ENCODE assay signal across 13 cellular contexts in the genomic region with DNA sequence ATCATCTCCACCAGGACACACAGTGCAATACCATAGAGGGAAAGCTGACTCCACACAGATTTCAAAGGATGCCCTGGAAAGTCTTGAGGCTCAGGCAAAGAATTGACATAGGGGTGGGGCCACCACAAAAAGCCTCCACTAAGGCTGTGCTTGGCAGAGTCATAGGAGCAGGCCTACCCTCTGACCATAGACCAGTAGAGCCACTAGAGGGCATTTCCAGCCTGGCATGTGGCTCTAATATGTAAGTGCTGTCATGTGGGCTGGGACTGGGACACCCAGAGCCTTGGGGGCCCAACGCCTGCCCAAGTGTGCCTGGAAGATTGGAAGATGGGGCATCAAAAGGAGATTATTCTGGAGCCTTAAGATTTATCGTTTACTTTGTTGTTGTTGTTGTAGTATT.
DNase-seq lines count a peak whose midpoint lies in the region; ATAC-seq, FAIRE-seq and TF ChIP-seq lines count a peak whose summit lies in the region.
"Had no signal": no experiment of that assay in that cellular context is flagged by ENCODE, and none has a peak within 500 bp of the region (broad histone marks: within the 10 kb centered on the region; RNA-seq: fewer than 3 reads in every experiment).

No MANE protein-coding gene starts in this region.

- no peaks in the 10 kb centered on the region for H3K9me1 ChIP-seq in keratinocyte (ENCODE audit: control insufficient read depth, extremely low read depth, insufficient read depth, low read length)

- DNase-seq in D341Med (ENCODE audit: low spot score) (peak; percentile 14), HS-27A (ENCODE audit: low read depth) (peak; percentile 61), keratinocyte (ENCODE audit: low read depth, low spot score) (no peak), NCI-H1092 treated with DMSO at 0.1 percent for 48 hours (lab: John Stamatoyannopoulos, UW) (no peak), esophagus squamous epithelium (lab: John Stamatoyannopoulos, UW) (no peak)
- no peak for DNase-seq in activated naive CD4-positive, alpha-beta T cell treated with anti-CD3 and anti-CD28 coated beads, Interleukin-2, amount 10 ng/mL, durations not matched to agents 7 days and 5 days
- DNase-seq: activated CD8-positive, alpha-beta T cell treated with anti-CD3 and anti-CD28 coated beads for 36 hours; GOT3; kidney; NCI-H1930 had no signal

- no peak overlapping the region for H3K9ac ChIP-seq in keratinocyte (ENCODE audit: control insufficient read depth, extremely low read depth, insufficient read depth, low read length)

- no peak overlapping the region for H3K4me3 Mint-ChIP-seq in activated naive CD4-positive, alpha-beta T cell treated with anti-CD3 and anti-CD28 coated beads, Interleukin-2, amount 10 ng/mL, durations not matched to agents 7 days and 5 days
- H3K4me3 Mint-ChIP-seq: activated CD8-positive, alpha-beta T cell treated with anti-CD3 and anti-CD28 coated beads for 36 hours had no signal

- peak; percentile 81 for ATAC-seq in SK-N-SH treated with all-trans-retinoic acid at 6 μM for 48 hours
- ATAC-seq in GM21576 (IDR thresholded peaks at IDR 0.05; ENCODE audit: unreplicated experiment) = no peak
- ATAC-seq: activated CD8-positive, alpha-beta T cell treated with anti-CD3 and anti-CD28 coated beads for 36 hours had no signal

- intact Hi-C loops in esophagus squamous epithelium (cut with DNase I) = no loop called here

- no peak overlapping the region for H3K27ac Mint-ChIP-seq in activated naive CD4-positive, alpha-beta T cell treated with anti-CD3 and anti-CD28 coated beads, Interleukin-2, amount 10 ng/mL, durations not matched to agents 7 days and 5 days
- H3K27ac Mint-ChIP-seq: activated CD8-positive, alpha-beta T cell treated with anti-CD3 and anti-CD28 coated beads for 36 hours had no signal

- no peak for FAIRE-seq in keratinocyte (lab: Jason Lieb, UNC)
- FAIRE-seq: kidney had no signal

- H3K79me2 ChIP-seq in keratinocyte (ENCODE audit: control insufficient read depth, insufficient read depth, low read length) = no peaks in the 10 kb centered on the region

- no peak overlapping the region for H3K27ac ChIP-seq in keratinocyte (ENCODE audit: control insufficient read depth, insufficient read depth, low read length)
- no peak overlapping the region for H3K27ac ChIP-seq in esophagus squamous epithelium
- H3K27ac ChIP-seq: upper lobe of left lung had no signal

- H3K9me3 ChIP-seq in keratinocyte (ENCODE audit: control insufficient read depth, low read depth, low read length) = no peaks in the 10 kb centered on the region
- no peaks in the 10 kb centered on the region for H3K9me3 ChIP-seq in esophagus squamous epithelium
- H3K9me3 ChIP-seq: upper lobe of left lung had no signal

- H4K20me1 ChIP-seq in keratinocyte (ENCODE audit: control insufficient read depth, extremely low read depth, insufficient read depth, low read length) = no peaks in the 10 kb centered on the region

- H3K27me3 ChIP-seq in keratinocyte (ENCODE audit: control insufficient read depth, extremely low read depth, insufficient read depth, low read length) (no peaks in the 10 kb centered on the region), esophagus squamous epithelium (no peaks in the 10 kb centered on the region)
- H3K27me3 ChIP-seq: upper lobe of left lung had no signal

- no peak for TF ChIP-seq POLR2A in esophagus squamous epithelium (IDR thresholded peaks at IDR 0.05)

- no peaks in the 10 kb centered on the region for H3K4me1 ChIP-seq in keratinocyte (ENCODE audit: control insufficient read depth, extremely low read depth, insufficient read depth, low read length)
- no peaks in the 10 kb centered on the region for H3K4me1 ChIP-seq in esophagus squamous epithelium
- H3K4me1 ChIP-seq: upper lobe of left lung had no signal

- WGBS in esophagus squamous epithelium, 2 donors = 73 to 79% methylated on average over 2 of the region's 2 CpGs

- CTCF ChIA-PET in activated naive CD4-positive, alpha-beta T cell treated with anti-CD3 and anti-CD28 coated beads, Interleukin-2, amount 10 ng/mL, durations not matched to agents 7 days and 5 days (lab: Charles Lee) = no interaction called here

- H3K36me3 ChIP-seq in keratinocyte (ENCODE audit: control insufficient read depth in 2 of 2, extremely low read depth in 1 of 2, insufficient read depth in 2 of 2, low read length in 2 of 2) (no peaks in the 10 kb centered on the region), esophagus squamous epithelium (no peaks in the 10 kb centered on the region)
- H3K36me3 ChIP-seq: upper lobe of left lung had no signal

- H3K4me3 ChIP-seq in keratinocyte (ENCODE audit: control insufficient read depth in 2 of 3, extremely low read depth in 1 of 3, insufficient read depth in 2 of 3, low read depth in 1 of 3, low read length in 3 of 3) (no peak overlapping the region), esophagus squamous epithelium (no peak overlapping the region)
- H3K4me3 ChIP-seq: upper lobe of left lung had no signal

- no peaks in the 10 kb centered on the region for H3K36me3 Mint-ChIP-seq in activated naive CD4-positive, alpha-beta T cell treated with anti-CD3 and anti-CD28 coated beads, Interleukin-2, amount 10 ng/mL, durations not matched to agents 7 days and 5 days

- no peak overlapping the region for H3K4me2 ChIP-seq in keratinocyte (ENCODE audit: control insufficient read depth, extremely low read depth, insufficient read depth, low read depth, low read length)

- no peaks in the 10 kb centered on the region for H3K4me1 Mint-ChIP-seq in activated naive CD4-positive, alpha-beta T cell treated with anti-CD3 and anti-CD28 coated beads, Interleukin-2, amount 10 ng/mL, durations not matched to agents 7 days and 5 days

- no peaks in the 10 kb centered on the region for H3K27me3 Mint-ChIP-seq in activated naive CD4-positive, alpha-beta T cell treated with anti-CD3 and anti-CD28 coated beads, Interleukin-2, amount 10 ng/mL, durations not matched to agents 7 days and 5 days
- H3K27me3 Mint-ChIP-seq: activated CD8-positive, alpha-beta T cell treated with anti-CD3 and anti-CD28 coated beads for 36 hours had no signal

- peak in 2 of 3 experiments; percentile 36 to 52 for TF ChIP-seq CTCF in keratinocyte (optimal IDR thresholded peaks at IDR 0.05 in 1 of 3, IDR thresholded peaks at IDR 0.05 in 1 of 3, conservative IDR thresholded peaks at IDR 0.05 in 1 of 3; ENCODE audit: extremely low read depth in 1 of 3, insufficient read depth in 2 of 3, low read length in 3 of 3)
- no peak for TF ChIP-seq CTCF in esophagus squamous epithelium (IDR thresholded peaks at IDR 0.05)

- dilution Hi-C loops in keratinocyte (cut with MboI; ENCODE audit: extremely low pct_ligation_motif_present, low sequenced_read_pairs) = no loop called here

- peaks cover 6% of the 10 kb centered on the region for H3K9me3 Mint-ChIP-seq in activated naive CD4-positive, alpha-beta T cell treated with anti-CD3 and anti-CD28 coated beads, Interleukin-2, amount 10 ng/mL, durations not matched to agents 7 days and 5 days

- no peak overlapping the region for H2AFZ ChIP-seq in keratinocyte (ENCODE audit: control insufficient read depth, low read length)

TF ChIP-seq in SK-N-SH treated with all-trans-retinoic acid at 6 μM for 48 hours, 23 proteins besides CTCF, POLR2A, EP300 and RAD21 (continues in another document):
- TF ChIP-seq ESRRG (CRISPR knock-in tag; IDR thresholded peaks at IDR 0.05) (no peak), PPARA (CRISPR knock-in tag; IDR thresholded peaks at IDR 0.05; ENCODE audit: borderline replicate concordance) (no peak), SNAI2 (CRISPR knock-in tag; IDR thresholded peaks at IDR 0.05) (no peak), ISL1 (CRISPR knock-in tag; IDR thresholded peaks at IDR 0.05) (no peak), POU6F1 (CRISPR knock-in tag; IDR thresholded peaks at IDR 0.05; ENCODE audit: borderline replicate concordance, low read depth) (no peak), ZNF70 (CRISPR knock-in tag; IDR thresholded peaks at IDR 0.05) (no peak), TOX (CRISPR knock-in tag; IDR thresholded peaks at IDR 0.05; ENCODE audit: borderline replicate concordance) (no peak), TCF4 (CRISPR knock-in tag; IDR thresholded peaks at IDR 0.05; ENCODE audit: borderline replicate concordance) (no peak), ZFP30 (CRISPR knock-in tag; IDR thresholded peaks at IDR 0.05) (no peak), ZFP3 (CRISPR knock-in tag; IDR thresholded peaks at IDR 0.05) (no peak), ZNF565 (CRISPR knock-in tag; conservative IDR thresholded peaks at IDR 0.05; ENCODE audit: low read depth) (no peak)
- TF ChIP-seq, protein P1, sequence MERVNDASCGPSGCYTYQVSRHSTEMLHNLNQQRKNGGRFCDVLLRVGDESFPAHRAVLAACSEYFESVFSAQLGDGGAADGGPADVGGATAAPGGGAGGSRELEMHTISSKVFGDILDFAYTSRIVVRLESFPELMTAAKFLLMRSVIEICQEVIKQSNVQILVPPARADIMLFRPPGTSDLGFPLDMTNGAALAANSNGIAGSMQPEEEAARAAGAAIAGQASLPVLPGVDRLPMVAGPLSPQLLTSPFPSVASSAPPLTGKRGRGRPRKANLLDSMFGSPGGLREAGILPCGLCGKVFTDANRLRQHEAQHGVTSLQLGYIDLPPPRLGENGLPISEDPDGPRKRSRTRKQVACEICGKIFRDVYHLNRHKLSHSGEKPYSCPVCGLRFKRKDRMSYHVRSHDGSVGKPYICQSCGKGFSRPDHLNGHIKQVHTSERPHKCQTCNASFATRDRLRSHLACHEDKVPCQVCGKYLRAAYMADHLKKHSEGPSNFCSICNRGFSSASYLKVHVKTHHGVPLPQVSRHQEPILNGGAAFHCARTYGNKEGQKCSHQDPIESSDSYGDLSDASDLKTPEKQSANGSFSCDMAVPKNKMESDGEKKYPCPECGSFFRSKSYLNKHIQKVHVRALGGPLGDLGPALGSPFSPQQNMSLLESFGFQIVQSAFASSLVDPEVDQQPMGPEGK (CRISPR knock-in tag; IDR thresholded peaks at IDR 0.05; ENCODE audit: borderline replicate concordance) = no peak

Comparison
In these comparisons a context has a peak if more than half of its experiments do, and no peak if none do; other contexts are left out.
1. DNase-seq: peak in D341Med (single experiment) and HS-27A (single experiment); none in keratinocyte (single experiment), NCI-H1092 treated with DMSO at 0.1 percent for 48 hours (single experiment), esophagus squamous epithelium (single experiment) and activated naive CD4-positive, alpha-beta T cell treated with anti-CD3 and anti-CD28 coated beads, Interleukin-2, amount 10 ng/mL, durations not matched to agents 7 days and 5 days (single experiment).
2. CTCF ChIP-seq: peak in keratinocyte (2 of 3); none in esophagus squamous epithelium (0 of 6).